In the genomic region with DNA sequence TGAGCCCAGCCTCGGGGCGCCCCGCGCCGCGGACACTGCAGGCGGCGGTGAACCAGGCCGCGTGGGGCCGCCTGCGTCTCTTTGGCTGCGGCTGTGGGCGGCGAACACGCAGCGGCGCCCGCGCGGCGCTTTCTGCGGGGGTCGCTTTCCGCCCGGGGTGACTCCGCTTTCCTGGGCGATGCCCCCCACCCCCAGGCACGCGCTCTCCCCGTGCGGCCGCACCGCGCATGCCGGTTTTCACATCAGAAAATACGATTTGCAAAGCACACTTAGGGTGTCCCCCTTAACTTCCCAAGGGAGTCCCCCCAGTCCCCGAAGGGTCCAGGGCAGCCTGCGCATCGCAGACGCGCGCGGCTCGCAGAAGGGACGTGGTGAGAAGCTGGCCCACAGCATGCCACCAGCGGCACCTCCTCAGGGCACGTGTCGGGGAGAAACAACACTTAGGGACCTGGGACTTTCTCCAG, we compare ENCODE assay signal across 10 cellular contexts. TPM values are rescaled to one million over a fixed set of nuclear protein-coding genes. Genes with fewer than 3 reads are reported as not detected.
DNase-seq lines count a peak whose midpoint lies in the region; ATAC-seq and TF ChIP-seq lines count a peak whose summit lies in the region.
"Had no signal": no experiment of that assay in that cellular context is flagged by ENCODE, and none has a peak within 500 bp of the region (broad histone marks: within the 10 kb centered on the region; RNA-seq: fewer than 3 reads in every experiment).

No MANE protein-coding gene starts in this region.

- H2AFZ ChIP-seq in smooth muscle cell (ENCODE audit: low read depth) = peak overlapping the region; percentile 62

- TF ChIP-seq CTCF in body of pancreas (IDR thresholded peaks at IDR 0.05) = no peak
- no peak for TF ChIP-seq CTCF in left lung (IDR thresholded peaks at IDR 0.05)
- TF ChIP-seq CTCF in smooth muscle cell (IDR thresholded peaks at IDR 0.05; ENCODE audit: borderline replicate concordance, insufficient read depth, poor library complexity, severe bottlenecking) = no peak

- no peaks in the 10 kb centered on the region for H4K20me1 ChIP-seq in smooth muscle cell (ENCODE audit: low read depth)

- H3F3A ChIP-seq in smooth muscle cell (ENCODE audit: low read depth) = no peaks in the 10 kb centered on the region

- WGBS in HUES64 = 36% methylated on average over 49 of the region's 49 CpGs
- WGBS in body of pancreas, 2 donors = 18 to 50% methylated on average over 2 to 49 of the region's 49 CpGs
- 32% methylated on average over 47 of the region's 49 CpGs for WGBS in smooth muscle cell (ENCODE audit: low lambda C conversion rate)

- H3K36me3 ChIP-seq in HUES64 (ENCODE audit: insufficient read depth, low read length) (no peaks in the 10 kb centered on the region), body of pancreas (replicated peaks in 1 of 2; ENCODE audit: insufficient read depth in 1 of 2, low read depth in 2 of 2) (no peaks in the 10 kb centered on the region), left lung (no peaks in the 10 kb centered on the region), smooth muscle cell (ENCODE audit: low read depth) (no peaks in the 10 kb centered on the region)

- TF ChIP-seq POLR2A in body of pancreas (IDR thresholded peaks at IDR 0.05) = no peak

- H3K4me3 ChIP-seq in HUES64 (ENCODE audit: low read length) (peak overlapping the region; percentile 50), body of pancreas (no peak overlapping the region), left lung (peak overlapping the region; percentile 17 to 28), smooth muscle cell (peak overlapping the region; percentile 48)
- H3K4me3 ChIP-seq: K562 had no signal

- H3K27me3 ChIP-seq in HUES64 (ENCODE audit: insufficient read depth, low read length) (peaks cover 33% of the 10 kb centered on the region), body of pancreas (peaks cover 0 to 18% of the 10 kb centered on the region in 2 donors), left lung (peaks cover 20 to 39% of the 10 kb centered on the region in 2 donors), smooth muscle cell (ENCODE audit: low read depth) (peaks cover 5% of the 10 kb centered on the region)

- intact Hi-C loops in body of pancreas (cut with DNase I) (no loop called here), left lung (cut with DNase I) (no loop called here)

- H3K27ac ChIP-seq in HUES64 (ENCODE audit: low read depth, low read length) (no peak overlapping the region), body of pancreas (no peak overlapping the region), left lung (no peak overlapping the region), smooth muscle cell (ENCODE audit: low read depth) (no peak overlapping the region)

- H3K79me2 ChIP-seq in smooth muscle cell (ENCODE audit: low read depth) = no peaks in the 10 kb centered on the region

- peak overlapping the region; percentile 88 for H3K4me2 ChIP-seq in smooth muscle cell

- H3K4me1 ChIP-seq in HUES64 (ENCODE audit: insufficient read depth, low read length) (0 out of 2 replicates have a peak, but pooled peaks cover 1% of the 10 kb centered on the region), body of pancreas (peaks cover 17% of the 10 kb centered on the region), left lung (peaks cover 0 to 13% of the 10 kb centered on the region in 2 donors), smooth muscle cell (ENCODE audit: low read depth) (no peaks in the 10 kb centered on the region)

- H3K9me3 ChIP-seq in HUES64 (ENCODE audit: insufficient read depth, low read depth, low read length) (peaks cover 3% of the 10 kb centered on the region; the same call in 1 of the 2 replicates), body of pancreas (no peaks in the 10 kb centered on the region), left lung (no peaks in the 10 kb centered on the region), smooth muscle cell (replicated peaks; ENCODE audit: low read depth) (no peaks in the 10 kb centered on the region)

- ATAC-seq in body of pancreas (peak; percentile 19), left lung (no peak), GM21529 (IDR thresholded peaks at IDR 0.05; ENCODE audit: unreplicated experiment) (no peak)
- ATAC-seq: K562 had no signal

- peak overlapping the region; percentile 42; the same call in 1 of the 2 replicates for H3K9ac ChIP-seq in HUES64 (ENCODE audit: low read depth, low read length)
- no peak overlapping the region for H3K9ac ChIP-seq in smooth muscle cell (ENCODE audit: low read depth)

- DNase-seq in body of pancreas = peak in 2 of 4 donors; percentile 1 to 2
- DNase-seq in left lung = peak in 1 of 2 donors; percentile 65
- DNase-seq in smooth muscle cell (lab: John Stamatoyannopoulos, UW; ENCODE audit: unreplicated experiment) = no peak
- DNase-seq in 8988T = no peak
- no peak for DNase-seq in GOT3 (lab: John Stamatoyannopoulos, UW)
- DNase-seq in germinal center (ENCODE audit: low spot score) = no peak
- DNase-seq: stimulated activated naive CD4-positive, alpha-beta T cell treated with Interleukin-2 at 50 U/mL for 16 hours had no signal

RNA-seq across cellular contexts. Expression of a gene that starts 5.3 kb away (rescaled TPM):
- polyA plus RNA-seq in HUES64 (2013, experiment 1 of 2) = 0.75 TPM
- polyA plus RNA-seq in HUES64 (2013, experiment 2 of 2) = 0.44 TPM
- total RNA-seq in body of pancreas (not detected), left lung (not detected), smooth muscle cell (0.63 and 1.7 TPM in 2 replicates)
- 1.7 TPM in 2 replicates for polyA plus RNA-seq in smooth muscle cell
- total RNA-seq: K562 had no signal
- polyA plus RNA-seq: K562 had no signal

RNA-seq across cellular contexts. Expression of a gene that starts 11.7 kb away (rescaled TPM):
- polyA plus RNA-seq in HUES64 (2013, experiment 1 of 2) = 2.9 TPM
- polyA plus RNA-seq in HUES64 (2013, experiment 2 of 2) = 5.8 TPM
- 1 to 10 TPM; 2.3 to 6.7 TPM for total RNA-seq in body of pancreas
- 1 to 10 TPM; 6.2 to 7.8 TPM for total RNA-seq in left lung
- 17.1 and 19.4 TPM in 2 replicates for total RNA-seq in smooth muscle cell
- polyA plus RNA-seq in smooth muscle cell = 28.2 and 43.7 TPM in 2 replicates

RNA-seq across cellular contexts. Expression of a gene that starts 47.6 kb away (rescaled TPM):
- not detected for polyA plus RNA-seq in HUES64 (2013, experiment 1 of 2)
- not detected for polyA plus RNA-seq in HUES64 (2013, experiment 2 of 2)
- total RNA-seq in body of pancreas (not detected), left lung (not detected), smooth muscle cell (not detected in 2 replicates)
- polyA plus RNA-seq in smooth muscle cell = not detected in 2 replicates
- total RNA-seq: K562 had no signal
- polyA plus RNA-seq: K562 had no signal

Comparison
In these comparisons a context has a peak if more than half of its experiments do, and no peak if none do; other contexts are left out.
1. H3K4me3 ChIP-seq: peak in HUES64 (single experiment), left lung (2 of 2) and smooth muscle cell (single experiment); none in body of pancreas (0 of 2).